In the genomic region with DNA sequence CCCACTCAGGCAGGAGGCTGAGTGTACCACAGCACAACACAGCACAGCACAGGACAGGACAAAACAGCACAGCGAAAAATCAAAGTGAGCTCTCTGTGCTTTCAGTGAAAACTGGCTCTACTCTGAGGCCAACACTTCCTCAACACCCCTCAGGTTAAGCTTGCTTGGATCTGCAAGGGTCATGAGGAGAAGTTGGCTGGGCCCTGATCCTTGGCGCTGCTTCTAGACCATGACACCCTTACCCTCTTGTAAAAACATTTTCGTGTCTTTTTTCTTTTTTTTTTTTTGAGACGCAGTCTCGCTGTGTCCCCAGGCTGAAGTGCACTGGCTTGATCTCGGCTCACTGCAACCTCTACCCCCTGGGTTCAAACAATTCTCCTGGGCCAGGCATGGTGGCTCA, we compare ENCODE assay signal across 23 cellular contexts. TPM values are rescaled to one million over a fixed set of nuclear protein-coding genes. Genes with fewer than 3 reads are reported as not detected.
DNase-seq lines count a peak whose midpoint lies in the region; ATAC-seq, FAIRE-seq and TF ChIP-seq lines count a peak whose summit lies in the region.
"Had no signal": no experiment of that assay in that cellular context is flagged by ENCODE, and none has a peak within 500 bp of the region (broad histone marks: within the 10 kb centered on the region; RNA-seq: fewer than 3 reads in every experiment).

No MANE protein-coding gene starts in this region.

- peaks cover 34% of the 10 kb centered on the region for H3K79me2 ChIP-seq in HCT116 (ENCODE audit: insufficient read depth, low read length)

- POLR2A ChIA-PET in HCT116 (lab: Charles Lee) = no interaction called here

- H3K9me3 Mint-ChIP-seq in chondrocyte (ENCODE audit: low read depth) = no peaks in the 10 kb centered on the region
- no peaks in the 10 kb centered on the region for H3K9me3 Mint-ChIP-seq in neural crest cell
- no peaks in the 10 kb centered on the region for H3K9me3 Mint-ChIP-seq in activated naive CD8-positive, alpha-beta T cell treated with anti-CD3 and anti-CD28 coated beads, Interleukin-2, amount 50 U/mL, for 24 hours
- H3K9me3 Mint-ChIP-seq: CD4-positive, alpha-beta T cell; CD8-positive, alpha-beta T cell had no signal

- H3K36me3 Mint-ChIP-seq in chondrocyte (ENCODE audit: low read depth) (no peaks in the 10 kb centered on the region), neural crest cell (ENCODE audit: low read depth) (peaks cover 9% of the 10 kb centered on the region)
- H3K36me3 Mint-ChIP-seq in activated naive CD8-positive, alpha-beta T cell treated with anti-CD3 and anti-CD28 coated beads, Interleukin-2, amount 50 U/mL, for 24 hours (ENCODE audit: low read depth) = no peaks in the 10 kb centered on the region
- H3K36me3 Mint-ChIP-seq: CD8-positive, alpha-beta T cell had no signal

- H3K27me3 Mint-ChIP-seq in chondrocyte (ENCODE audit: low read depth) = no peaks in the 10 kb centered on the region
- H3K27me3 Mint-ChIP-seq in neural crest cell (ENCODE audit: low read depth) = no peaks in the 10 kb centered on the region
- H3K27me3 Mint-ChIP-seq in activated naive CD8-positive, alpha-beta T cell treated with anti-CD3 and anti-CD28 coated beads, Interleukin-2, amount 50 U/mL, for 24 hours = no peaks in the 10 kb centered on the region
- H3K27me3 Mint-ChIP-seq: B cell; CD4-positive, alpha-beta T cell had no signal

- intact Hi-C loops in HCT116 (cut with micrococcal nuclease) = no loop called here

- no peak for TF ChIP-seq RAD21 in HCT116 (IDR thresholded peaks at IDR 0.05; ENCODE audit: low read depth)

- ATAC-seq in HCT116 = peak; percentile 42; the same call in 1 of the 2 replicates
- ATAC-seq in activated naive CD8-positive, alpha-beta T cell treated with anti-CD3 and anti-CD28 coated beads, Interleukin-2, amount 50 U/mL, for 24 hours = no peak
- ATAC-seq: A549; CD8-positive, alpha-beta T cell had no signal

- H3K9ac ChIP-seq in HCT116 (ENCODE audit: low read length) = no peak overlapping the region
- H3K9ac ChIP-seq: BLaER1 treated with 17β-estradiol and CSF1 and Interleukin-3, amounts not matched to agents 10 nM and 100 nM had no signal

- CTCF ChIA-PET in HCT116 (lab: Charles Lee) = no interaction called here

- H3K4me2 ChIP-seq in HCT116 (ENCODE audit: low read length) = peak overlapping the region; percentile 7; the same call in 1 of the 2 replicates
- H3K4me2 ChIP-seq: A549; BLaER1 treated with 17β-estradiol and CSF1 and Interleukin-3, amounts not matched to agents 10 nM and 100 nM had no signal

- no peak overlapping the region for H3K4me3 Mint-ChIP-seq in chondrocyte (ENCODE audit: unreplicated experiment)
- no peak overlapping the region for H3K4me3 Mint-ChIP-seq in neural crest cell
- H3K4me3 Mint-ChIP-seq in activated naive CD8-positive, alpha-beta T cell treated with anti-CD3 and anti-CD28 coated beads, Interleukin-2, amount 50 U/mL, for 24 hours = no peak overlapping the region
- H3K4me3 Mint-ChIP-seq: B cell; CD4-positive, alpha-beta T cell; CD8-positive, alpha-beta T cell had no signal

- no peaks in the 10 kb centered on the region for H3K27me3 ChIP-seq in HCT116 (ENCODE audit: insufficient read depth, low read length)
- H3K27me3 ChIP-seq: BLaER1 treated with 17β-estradiol and CSF1 and Interleukin-3, amounts not matched to agents 10 nM and 100 nM had no signal

- H3K4me3 ChIP-seq in HCT116 (replicated peaks in 1 of 2; ENCODE audit: low read depth in 1 of 2, low read length in 2 of 2) = no peak overlapping the region
- H3K4me3 ChIP-seq: A549; BLaER1 treated with 17β-estradiol and CSF1 and Interleukin-3, amounts not matched to agents 10 nM and 100 nM had no signal

- no peak overlapping the region for H2AFZ ChIP-seq in HCT116 (ENCODE audit: low read depth, low read length, poor library complexity, severe bottlenecking)

- RAD21 ChIA-PET in HCT116 (lab: Charles Lee; ENCODE audit: low non-redundant PET in 1 of 2, low total read pairs in 2 of 2, uncharacterized antibody in 2 of 2, unreplicated experiment in 2 of 2) = no interaction called here

- DNase-seq in HCT116 (ENCODE audit: low read depth, low spot score) (no peak), chondrocyte (ENCODE audit: low spot score) (no peak), neural crest cell (ENCODE audit: low read depth, low spot score) (no peak), urothelium cell line (ENCODE audit: low spot score) (no peak), NCI-H2171 (lab: John Stamatoyannopoulos, UW) (no peak), NCI-H1105 treated with DMSO at 0.1 percent for 48 hours (lab: John Stamatoyannopoulos, UW) (no peak)
- no peak for DNase-seq in activated naive CD8-positive, alpha-beta T cell treated with anti-CD3 and anti-CD28 coated beads, Interleukin-2, amount 50 U/mL, for 24 hours
- DNase-seq: AML-193; Caco-2; Calu3; CD4-positive, alpha-beta T cell; CD8-positive, alpha-beta T cell; DMS79 treated with DMSO at 0.1 percent for 48 hours; GF-D8 had no signal

- no peaks in the 10 kb centered on the region for H3K9me2 ChIP-seq in HCT116 (ENCODE audit: insufficient read depth)

- FAIRE-seq in urothelium cell line (lab: Jason Lieb, UNC) = peak; percentile 37
- FAIRE-seq: A549, D721Med, G401.6, GM12891, GM19239 had no signal

- TF ChIP-seq CTCF in HCT116 (IDR thresholded peaks at IDR 0.05 in 2 of 3, conservative IDR thresholded peaks at IDR 0.05 in 1 of 3; ENCODE audit: borderline replicate concordance in 1 of 3, insufficient read depth in 1 of 3, low read depth in 2 of 3, low read length in 2 of 3) (no peak), chondrocyte (IDR thresholded peaks at IDR 0.05) (no peak), neural crest cell (conservative IDR thresholded peaks at IDR 0.05) (no peak)

- no peak overlapping the region for H3K27ac ChIP-seq in HCT116 (ENCODE audit: low read depth, low read length)
- H3K27ac ChIP-seq: 22Rv1; A549; BLaER1 treated with 17β-estradiol and CSF1 and Interleukin-3, amounts not matched to agents 10 nM and 100 nM; C4-2B had no signal

- peaks cover 24% of the 10 kb centered on the region for H3K4me1 Mint-ChIP-seq in chondrocyte (ENCODE audit: low read depth)
- peaks cover 17% of the 10 kb centered on the region for H3K4me1 Mint-ChIP-seq in neural crest cell
- peaks cover 3% of the 10 kb centered on the region for H3K4me1 Mint-ChIP-seq in activated naive CD8-positive, alpha-beta T cell treated with anti-CD3 and anti-CD28 coated beads, Interleukin-2, amount 50 U/mL, for 24 hours

- no peaks in the 10 kb centered on the region; a peak in 1 of 4 replicates for H3K36me3 ChIP-seq in HCT116 (ENCODE audit: control insufficient read depth in 1 of 2, insufficient read depth in 2 of 2, low read length in 2 of 2)

- peaks cover 11 to 26% of the 10 kb centered on the region in 2 experiments for H3K4me1 ChIP-seq in HCT116 (ENCODE audit: control insufficient read depth in 1 of 2, insufficient read depth in 2 of 2, low read length in 2 of 2)
- H3K4me1 ChIP-seq: A549, Caco-2 had no signal

- H3K9me3 ChIP-seq in HCT116 (ENCODE audit: control insufficient read depth in 1 of 2, insufficient read depth in 1 of 2, low read depth in 1 of 2, low read length in 2 of 2) = no peaks in the 10 kb centered on the region
- H3K9me3 ChIP-seq: A549; BLaER1 treated with 17β-estradiol and CSF1 and Interleukin-3, amounts not matched to agents 10 nM and 100 nM; Caco-2 had no signal

- H3K27ac Mint-ChIP-seq in chondrocyte (ENCODE audit: unreplicated experiment) = peak overlapping the region; percentile 55
- peak overlapping the region; percentile 39 for H3K27ac Mint-ChIP-seq in neural crest cell (ENCODE audit: unreplicated experiment)
- no peak overlapping the region for H3K27ac Mint-ChIP-seq in activated naive CD8-positive, alpha-beta T cell treated with anti-CD3 and anti-CD28 coated beads, Interleukin-2, amount 50 U/mL, for 24 hours
- H3K27ac Mint-ChIP-seq: B cell; CD4-positive, alpha-beta T cell; CD8-positive, alpha-beta T cell had no signal

- no peak for TF ChIP-seq POLR2A in HCT116 (IDR thresholded peaks at IDR 0.05; ENCODE audit: borderline replicate concordance, extremely low read depth, insufficient read depth, insufficient read length)

- no peaks in the 10 kb centered on the region for H4K20me1 ChIP-seq in HCT116 (ENCODE audit: insufficient read depth)

- BruUV-seq in HCT116 (replicated peaks; lab: Mats Ljungman, UMichigan) = no TSS peak

TF ChIP-seq in HCT116, 20 proteins besides CTCF, POLR2A, EP300 and RAD21 (continues in another document):
- no peak for TF ChIP-seq CEBPB (IDR thresholded peaks at IDR 0.05; ENCODE audit: low read depth)
- TF ChIP-seq ZFX (IDR thresholded peaks at IDR 0.05) = no peak
- TF ChIP-seq, protein P1, sequence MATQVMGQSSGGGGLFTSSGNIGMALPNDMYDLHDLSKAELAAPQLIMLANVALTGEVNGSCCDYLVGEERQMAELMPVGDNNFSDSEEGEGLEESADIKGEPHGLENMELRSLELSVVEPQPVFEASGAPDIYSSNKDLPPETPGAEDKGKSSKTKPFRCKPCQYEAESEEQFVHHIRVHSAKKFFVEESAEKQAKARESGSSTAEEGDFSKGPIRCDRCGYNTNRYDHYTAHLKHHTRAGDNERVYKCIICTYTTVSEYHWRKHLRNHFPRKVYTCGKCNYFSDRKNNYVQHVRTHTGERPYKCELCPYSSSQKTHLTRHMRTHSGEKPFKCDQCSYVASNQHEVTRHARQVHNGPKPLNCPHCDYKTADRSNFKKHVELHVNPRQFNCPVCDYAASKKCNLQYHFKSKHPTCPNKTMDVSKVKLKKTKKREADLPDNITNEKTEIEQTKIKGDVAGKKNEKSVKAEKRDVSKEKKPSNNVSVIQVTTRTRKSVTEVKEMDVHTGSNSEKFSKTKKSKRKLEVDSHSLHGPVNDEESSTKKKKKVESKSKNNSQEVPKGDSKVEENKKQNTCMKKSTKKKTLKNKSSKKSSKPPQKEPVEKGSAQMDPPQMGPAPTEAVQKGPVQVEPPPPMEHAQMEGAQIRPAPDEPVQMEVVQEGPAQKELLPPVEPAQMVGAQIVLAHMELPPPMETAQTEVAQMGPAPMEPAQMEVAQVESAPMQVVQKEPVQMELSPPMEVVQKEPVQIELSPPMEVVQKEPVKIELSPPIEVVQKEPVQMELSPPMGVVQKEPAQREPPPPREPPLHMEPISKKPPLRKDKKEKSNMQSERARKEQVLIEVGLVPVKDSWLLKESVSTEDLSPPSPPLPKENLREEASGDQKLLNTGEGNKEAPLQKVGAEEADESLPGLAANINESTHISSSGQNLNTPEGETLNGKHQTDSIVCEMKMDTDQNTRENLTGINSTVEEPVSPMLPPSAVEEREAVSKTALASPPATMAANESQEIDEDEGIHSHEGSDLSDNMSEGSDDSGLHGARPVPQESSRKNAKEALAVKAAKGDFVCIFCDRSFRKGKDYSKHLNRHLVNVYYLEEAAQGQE (IDR thresholded peaks at IDR 0.05; ENCODE audit: low read depth) = no peak
- no peak for TF ChIP-seq EZH2 (IDR thresholded peaks at IDR 0.05)
- TF ChIP-seq FOSL1 (IDR thresholded peaks at IDR 0.05; ENCODE audit: low read depth) = no peak

RNA-seq across cellular contexts. Expression of a gene that starts 25.3 kb away (rescaled TPM):
- total RNA-seq in HCT116 (2021; ENCODE audit: unreplicated experiment) = 36.6 TPM
- polyA plus RNA-seq in HCT116 (2012) = 10.7 and 12.6 TPM in 2 replicates
- 24.9 to 27.3 TPM (median 27.0 TPM) in 3 replicates for total RNA-seq in chondrocyte
- 34.0 and 41.1 TPM in 2 replicates for total RNA-seq in neural crest cell
